ENCODE assay signal across 8 cellular contexts in genomic region chr2:186485871-186486650, GRCh38. TPM values are rescaled to one million over a fixed set of nuclear protein-coding genes. Genes with fewer than 3 reads are reported as not detected.
DNase-seq lines count a peak whose midpoint lies in the region; ATAC-seq and TF ChIP-seq lines count a peak whose summit lies in the region.

Gene ZC3H15 (plus strand): TSS chr2:186486260. CDS start chr2:186486383, 123 bp downstream.

- peak in 3 of 6 experiments; percentile 5 to 18 (median 8) for TF ChIP-seq CTCF in Peyer's patch (IDR thresholded peaks at IDR 0.05)

- H3K4me1 ChIP-seq in Peyer's patch, result peaks cover 0 to 44% (median 5%) of the 10 kb centered on the region in 4 donors
- peaks cover 0 to 2% of the 10 kb centered on the region in 2 donors for H3K4me1 ChIP-seq in esophagus (ENCODE audit: control insufficient read depth in 2 of 2, insufficient read depth in 2 of 2, low read length in 1 of 2)
- H3K4me1 ChIP-seq in muscle layer of colon (ENCODE audit: insufficient read depth, low read length), result peaks cover 34% of the 10 kb centered on the region

- DNase-seq in DMS53 (lab: John Stamatoyannopoulos, UW), result peak; percentile 100
- DNase-seq in KBM-7, result peak; percentile 96
- peak; percentile 91 to 98 (median 96) for DNase-seq in Peyer's patch
- peak; percentile 94 to 96 for DNase-seq in activated T-cell treated with anti-CD3 and anti-CD28 coated beads, Interleukin-2, amount 50 U/mL, for 48 hours
- peak; percentile 86 for DNase-seq in stimulated activated CD8-positive, alpha-beta memory T cell treated with anti-CD3 and anti-CD28 coated beads, Interleukin-7, amount 100 ng/mL, for 24 hours (ENCODE audit: low read depth)

- H3K27ac ChIP-seq in Peyer's patch (peak within 1 kb of the TSS; percentile 84 to 94 (median 90)), esophagus (ENCODE audit: low read depth in 2 of 2, low read length in 1 of 2) (peak within 1 kb of the TSS; percentile 91 to 97), muscle layer of colon (ENCODE audit: low read depth, low read length) (peak within 1 kb of the TSS; percentile 93)

- H3K4me3 ChIP-seq in Peyer's patch (peak within 1 kb of the TSS; percentile 69 to 98 (median 79)), esophagus (ENCODE audit: low read depth in 1 of 2, low read length in 2 of 2) (peak within 1 kb of the TSS; percentile 87 to 98), muscle layer of colon (ENCODE audit: low read depth in 1 of 2, low read length in 2 of 2) (peak within 1 kb of the TSS; percentile 91 to 96)

- H3K27me3 ChIP-seq in Peyer's patch (no peaks in the 10 kb centered on the region), esophagus (ENCODE audit: control insufficient read depth in 1 of 2, insufficient read depth in 2 of 2, low read length in 2 of 2) (no peaks in the 10 kb centered on the region), muscle layer of colon (ENCODE audit: control insufficient read depth in 1 of 2, insufficient read depth in 2 of 2, low read length in 2 of 2) (no peaks in the 10 kb centered on the region)

- H3K36me3 ChIP-seq in Peyer's patch (no peaks in the 10 kb centered on the region), esophagus (ENCODE audit: control insufficient read depth in 2 of 2, insufficient read depth in 2 of 2, low read length in 1 of 2) (no peaks in the 10 kb centered on the region), muscle layer of colon (ENCODE audit: insufficient read depth, low read length) (no peaks in the 10 kb centered on the region)

- H3K9me3 ChIP-seq in Peyer's patch (no peaks in the 10 kb centered on the region), esophagus (ENCODE audit: control insufficient read depth in 2 of 2, insufficient read depth in 1 of 2, low read depth in 1 of 2, low read length in 1 of 2) (no peaks in the 10 kb centered on the region), muscle layer of colon (ENCODE audit: low read length) (no peaks in the 10 kb centered on the region)

- peak within 1 kb of the TSS; percentile 84 for H3K9ac ChIP-seq in muscle layer of colon (ENCODE audit: low read length)

- ATAC-seq in GM21717 (IDR thresholded peaks at IDR 0.05; ENCODE audit: unreplicated experiment), result peak; percentile 83

- WGBS in esophagus, 2 donors, result 0% methylated on average over 62 to 63 of the region's 63 CpGs

- TF ChIP-seq POLR2A in Peyer's patch (IDR thresholded peaks at IDR 0.05), result peak; percentile 67 to 80

- in situ Hi-C loops in KBM-7 (cut with MboI; ENCODE audit: low pct_unique_long_range_greater_than_20kb, low sequenced_read_pairs), result no loop called here

RNA-seq across cellular contexts. Expression of gene ZC3H15, which starts in this region (rescaled TPM):
- total RNA-seq in Peyer's patch, result 10 to 100 TPM; 39.7 to 82.5 (median 65.0) TPM
- polyA plus RNA-seq in esophagus, result 10 to 100 TPM; 41.0 to 51.1 TPM

Comparison
In these comparisons a context has a peak if more than half of its experiments do, and no peak if none do; other contexts are left out.
1. Peak in every context shown above with its lines: DNase-seq, ATAC-seq, H3K4me3 ChIP-seq and H3K27ac ChIP-seq.